Comparison of ENCODE assay signal across 20 cellular contexts in the genomic region with DNA sequence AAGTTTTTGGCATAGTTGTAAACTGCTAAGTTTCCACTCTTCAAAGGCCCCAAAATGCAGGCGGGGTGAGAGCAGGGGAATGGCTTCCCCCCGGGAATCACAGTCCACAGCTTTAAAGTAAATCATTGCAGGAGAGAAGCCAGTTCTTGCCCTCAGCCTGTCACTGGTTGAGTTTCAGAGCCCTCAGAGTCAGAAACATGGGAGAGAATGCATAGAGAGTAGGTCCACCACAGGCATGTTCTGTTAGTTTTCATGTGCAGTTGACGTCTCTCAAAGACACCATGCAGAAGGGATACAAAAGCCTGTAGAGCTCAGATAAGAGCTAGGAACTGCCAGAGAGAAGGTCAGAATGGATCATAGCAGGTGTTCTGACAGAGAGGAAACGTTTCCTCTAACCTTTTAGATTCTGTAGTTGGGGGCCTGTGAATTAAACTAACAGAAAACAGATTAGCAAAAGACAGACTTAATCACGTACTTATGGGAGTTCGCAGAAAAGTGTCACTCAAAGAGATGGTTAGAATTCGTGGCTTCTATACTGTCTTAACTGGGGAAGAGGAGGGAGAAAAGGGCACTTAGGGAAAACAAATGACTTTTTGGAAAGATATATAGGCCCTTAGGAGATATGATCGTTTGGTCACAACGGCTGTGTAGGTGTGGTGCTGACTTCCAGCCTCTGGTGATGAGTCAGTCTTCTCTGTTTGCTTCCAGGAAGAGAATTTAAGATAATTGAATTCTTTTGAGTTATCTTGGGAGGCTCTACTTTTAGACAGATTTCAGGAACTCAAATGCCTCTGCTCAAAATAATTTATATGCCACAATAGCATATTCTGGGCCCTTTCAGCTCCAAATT. TPM values are rescaled to one million over a fixed set of nuclear protein-coding genes. Genes with fewer than 3 reads are reported as not detected.
DNase-seq lines count a peak whose midpoint lies in the region; ATAC-seq and TF ChIP-seq lines count a peak whose summit lies in the region.
"Had no signal": no experiment of that assay in that cellular context is flagged by ENCODE, and none has a peak within 500 bp of the region (broad histone marks: within the 10 kb centered on the region; RNA-seq: fewer than 3 reads in every experiment).

No MANE protein-coding gene starts in this region.

- intact Hi-C loops in Caco-2 (cut with micrococcal nuclease; ENCODE audit: unreplicated experiment) = no loop called here
- intact Hi-C loops in ascending aorta (cut with DNase I) = no loop called here

- H3K9ac ChIP-seq in muscle layer of colon (ENCODE audit: low read length) = no peak overlapping the region

- ATAC-seq in GM18520 (IDR thresholded peaks at IDR 0.05; ENCODE audit: unreplicated experiment) = no peak
- ATAC-seq: right lobe of liver; stimulated activated naive CD8-positive, alpha-beta T cell treated with anti-CD3 and anti-CD28 coated beads, Interleukin-15, amount 100 ng/mL, for 72 hours had no signal

- no peak overlapping the region for H3K4me3 Mint-ChIP-seq in Caco-2 (ENCODE audit: unreplicated experiment)
- H3K4me3 Mint-ChIP-seq: stimulated activated naive CD8-positive, alpha-beta T cell treated with anti-CD3 and anti-CD28 coated beads, Interleukin-15, amount 100 ng/mL, for 72 hours had no signal

- peak overlapping the region; percentile 5 for H3K27ac Mint-ChIP-seq in Caco-2 (ENCODE audit: unreplicated experiment)
- H3K27ac Mint-ChIP-seq: stimulated activated naive CD8-positive, alpha-beta T cell treated with anti-CD3 and anti-CD28 coated beads, Interleukin-15, amount 100 ng/mL, for 72 hours had no signal

- H3K36me3 Mint-ChIP-seq in Caco-2 (ENCODE audit: insufficient read depth, unreplicated experiment) = no peaks in the 10 kb centered on the region

- CTCF ChIA-PET in Caco-2 (lab: Charles Lee) = no interaction called here

- peak overlapping the region; percentile 56 for H3K27ac ChIP-seq in muscle layer of colon (ENCODE audit: low read depth, low read length)
- H3K27ac ChIP-seq in ascending aorta = no peak overlapping the region
- H3K27ac ChIP-seq: neutrophil, right lobe of liver, SK-N-MC, vagina had no signal

- no TSS peak for BruUV-seq in Caco-2 (replicated peaks; lab: Mats Ljungman, UMichigan)

- peaks cover 14% of the 10 kb centered on the region for H3K4me1 Mint-ChIP-seq in Caco-2 (ENCODE audit: low read depth, unreplicated experiment)
- H3K4me1 Mint-ChIP-seq: stimulated activated naive CD8-positive, alpha-beta T cell treated with anti-CD3 and anti-CD28 coated beads, Interleukin-15, amount 100 ng/mL, for 72 hours had no signal

- H3K9me3 ChIP-seq in Caco-2 (no peaks in the 10 kb centered on the region), muscle layer of colon (ENCODE audit: low read length) (peaks cover 3% of the 10 kb centered on the region), ascending aorta (no peaks in the 10 kb centered on the region)
- H3K9me3 ChIP-seq: MG63, neutrophil, right lobe of liver, vagina had no signal

- no peaks in the 10 kb centered on the region for H3K27me3 Mint-ChIP-seq in Caco-2 (ENCODE audit: insufficient read depth, unreplicated experiment)

- DNase-seq in Caco-2 = no peak
- peak; percentile 27 for DNase-seq in RPMI7951 (ENCODE audit: low read depth)
- peak; percentile 7 for DNase-seq in fibroblast of mammary gland (ENCODE audit: low read depth)
- DNase-seq in ascending aorta (ENCODE audit: low spot score in 2 of 2) = no peak
- no peak for DNase-seq in RKO (ENCODE audit: low spot score)
- DNase-seq in NCI-H187 treated with DMSO at 0.1 percent for 48 hours (lab: John Stamatoyannopoulos, UW) = no peak
- DNase-seq: activated CD4-positive, alpha-beta T cell treated with anti-CD3 and anti-CD28 coated beads for 4 hours; activated effector memory CD4-positive, alpha-beta T cell treated with Interleukin-2 at 50 U/mL for 16 hours; anterior cingulate cortex; glutamatergic neuron; MG63; NCI-H510A treated with DMSO at 0.1 percent for 48 hours; right lobe of liver; stimulated activated naive CD8-positive, alpha-beta T cell treated with anti-CD3 and anti-CD28 coated beads, Interleukin-15, amount 100 ng/mL, for 72 hours; T1000 had no signal

- TF ChIP-seq CTCF in Caco-2 (IDR thresholded peaks at IDR 0.05; ENCODE audit: insufficient read depth in 1 of 2, low read depth in 1 of 2, low read length in 1 of 2, severe bottlenecking in 1 of 2, unreplicated experiment in 1 of 2) (no peak), fibroblast of mammary gland (conservative IDR thresholded peaks at IDR 0.05; ENCODE audit: control insufficient read depth, insufficient read depth, low read depth, low read length) (no peak), ascending aorta (IDR thresholded peaks at IDR 0.05) (no peak)

- no peaks in the 10 kb centered on the region for H3K9me3 Mint-ChIP-seq in Caco-2 (ENCODE audit: unreplicated experiment)
- H3K9me3 Mint-ChIP-seq: stimulated activated naive CD8-positive, alpha-beta T cell treated with anti-CD3 and anti-CD28 coated beads, Interleukin-15, amount 100 ng/mL, for 72 hours had no signal

- H3K27me3 ChIP-seq in Caco-2 (replicated peaks; ENCODE audit: control insufficient read depth, insufficient read depth, low read length) (no peaks in the 10 kb centered on the region), muscle layer of colon (ENCODE audit: control insufficient read depth in 1 of 2, insufficient read depth in 2 of 2, low read length in 2 of 2) (no peaks in the 10 kb centered on the region), ascending aorta (no peaks in the 10 kb centered on the region)
- H3K27me3 ChIP-seq: MG63, neutrophil, right lobe of liver, vagina had no signal

- H3K36me3 ChIP-seq in Caco-2 (ENCODE audit: control insufficient read depth, insufficient read depth, low read length) (no peaks in the 10 kb centered on the region), muscle layer of colon (ENCODE audit: insufficient read depth, low read length) (no peaks in the 10 kb centered on the region), ascending aorta (no peaks in the 10 kb centered on the region)
- H3K36me3 ChIP-seq: MG63, neutrophil, right lobe of liver, vagina had no signal

- H3K4me3 ChIP-seq in Caco-2 (ENCODE audit: low read depth, low read length) (no peak overlapping the region), fibroblast of mammary gland (ENCODE audit: control insufficient read depth, low read depth, low read length) (no peak overlapping the region), muscle layer of colon (ENCODE audit: low read depth in 1 of 2, low read length in 2 of 2) (no peak overlapping the region), ascending aorta (no peak overlapping the region)
- H3K4me3 ChIP-seq: MG63, right lobe of liver, SK-N-MC, vagina had no signal

- H3K4me1 ChIP-seq in Caco-2 (peaks cover 23% of the 10 kb centered on the region), muscle layer of colon (ENCODE audit: insufficient read depth, low read length) (peaks cover 11% of the 10 kb centered on the region), ascending aorta (no peaks in the 10 kb centered on the region)
- H3K4me1 ChIP-seq: right lobe of liver, vagina had no signal

- POLR2A ChIA-PET in Caco-2 (lab: Charles Lee) = no interaction called here

RNA-seq across cellular contexts. Expression of a gene that starts 48.0 kb away (rescaled TPM):
- total RNA-seq in Caco-2 (2022) (11.9 and 13.7 TPM in 2 replicates), ascending aorta (38.0 TPM)
- 25.1 and 31.0 TPM in 2 replicates for total RNA-seq in RPMI7951 (2014; rRNA removed; shearing (Covaris generic))

Comparison
In these comparisons a context has a peak if more than half of its experiments do, and no peak if none do; other contexts are left out.
1. DNase-seq: peak in RPMI7951 (single experiment) and fibroblast of mammary gland (single experiment); none in Caco-2 (0 of 2), ascending aorta (0 of 2), RKO (single experiment) and NCI-H187 treated with DMSO at 0.1 percent for 48 hours (single experiment).